ENCODE assay signal across 15 cellular contexts in genomic region chr3:78880588-78881461, GRCh38.
DNase-seq lines count a peak whose midpoint lies in the region; ATAC-seq, FAIRE-seq and TF ChIP-seq lines count a peak whose summit lies in the region.
"Had no signal": no experiment of that assay in that cellular context is flagged by ENCODE, and none has a peak within 500 bp of the region (broad histone marks: within the 10 kb centered on the region; RNA-seq: fewer than 3 reads in every experiment).

No MANE protein-coding gene starts in this region.

- H3K4me1 ChIP-seq in HepG2 (ENCODE audit: insufficient read depth, low read length): peaks cover 59% of the 10 kb centered on the region
- H3K4me1 ChIP-seq in right lobe of liver: no peaks in the 10 kb centered on the region

- POLR2A ChIA-PET in HepG2 (lab: Yijun Ruan, JAX): no interaction called here

- H3K79me2 ChIP-seq in HepG2 (ENCODE audit: insufficient read depth, low read length): peaks cover 73% of the 10 kb centered on the region

- H2AFZ ChIP-seq in HepG2 (ENCODE audit: low read length): no peak overlapping the region

- no peaks in the 10 kb centered on the region for H3K36me3 ChIP-seq in HepG2 (replicated peaks in 1 of 2; ENCODE audit: control insufficient read depth in 1 of 2, insufficient read depth in 2 of 2, low read length in 2 of 2)
- no peaks in the 10 kb centered on the region for H3K36me3 ChIP-seq in right lobe of liver
- no peaks in the 10 kb centered on the region for H3K36me3 ChIP-seq in H7 (replicated peaks; ENCODE audit: control insufficient read depth, insufficient read depth, low read length)

- WGBS in HepG2 (ENCODE audit: low lambda C conversion rate): 92% methylated on average over 8 of the region's 8 CpGs
- WGBS in right lobe of liver (ENCODE audit: insufficient coverage, low coverage, low lambda C conversion rate, missing lambda C conversion rate): 70% methylated on average over 7 of the region's 8 CpGs

- no peak overlapping the region for H3K9ac ChIP-seq in HepG2 (ENCODE audit: insufficient read depth, low read depth, low read length)

- no peak overlapping the region for H3K4me3 Mint-ChIP-seq in nephron
- H3K4me3 Mint-ChIP-seq in activated T-helper 17 cell treated with anti-CD3 and anti-CD28 coated beads, Interleukin-2, amount 50 U/mL, for 72 hours: no peak overlapping the region
- H3K4me3 Mint-ChIP-seq: activated T-helper 1 cell treated with anti-CD3 and anti-CD28 coated beads, Interleukin-12 subunit alpha, Interleukin-12 subunit beta, Interleukin-2, Interleukin-4 antibody, amounts not matched to agents 30 ng/mL and 10 ng/mL and 1 ng/mL, durations not matched to agents 14 hours and 24 hours and 36 hours; naive B cell had no signal

- H3K4me3 ChIP-seq in HepG2 (replicated peaks in 1 of 3; ENCODE audit: insufficient read depth in 1 of 3, low read depth in 2 of 3, low read length in 3 of 3) (no peak overlapping the region), right lobe of liver (no peak overlapping the region), fibroblast of mammary gland (ENCODE audit: control insufficient read depth, low read depth, low read length) (no peak overlapping the region), H7 (ENCODE audit: insufficient read depth, low read depth, low read length) (no peak overlapping the region)

- TF ChIP-seq POLR2A in HepG2 (IDR thresholded peaks at IDR 0.05; ENCODE audit: insufficient read depth in 1 of 2, low read depth in 2 of 2, low read length in 2 of 2): no peak
- no peak for TF ChIP-seq POLR2A in right lobe of liver (IDR thresholded peaks at IDR 0.05)

- CTCF ChIA-PET in HepG2 (lab: Yijun Ruan, JAX; ENCODE audit: low intra/inter-chr PET ratio, low total read pairs): no interaction called here

- DNase-seq in HepG2 (ENCODE audit: low spot score): no peak
- no peak for DNase-seq in right lobe of liver
- peak; percentile 69 for DNase-seq in fibroblast of mammary gland (ENCODE audit: low read depth)
- no peak for DNase-seq in activated CD4-positive, alpha-beta T cell treated with anti-CD3 and anti-CD28 coated beads for 48 hours
- DNase-seq in AML-193 (lab: John Stamatoyannopoulos, UW): no peak
- DNase-seq in H7: no peak
- DNase-seq: ACHN; activated CD4-positive, alpha-beta T cell treated with anti-CD3 and anti-CD28 coated beads for 1 hour; DMS53; erythroblast; naive B cell; NCI-H2029 treated with DMSO at 0.1 percent for 48 hours had no signal

- no TSS peak for BruUV-seq in HepG2 (replicated peaks; lab: Mats Ljungman, UMichigan)

- H3K36me3 Mint-ChIP-seq in nephron (ENCODE audit: low read depth): peaks cover 5% of the 10 kb centered on the region
- no peaks in the 10 kb centered on the region for H3K36me3 Mint-ChIP-seq in activated T-helper 17 cell treated with anti-CD3 and anti-CD28 coated beads, Interleukin-2, amount 50 U/mL, for 72 hours (ENCODE audit: low read depth)
- H3K36me3 Mint-ChIP-seq: naive B cell had no signal

- H3K27ac ChIP-seq in HepG2 (ENCODE audit: extremely low read length, insufficient read depth, low read length) (peak overlapping the region; percentile 36), right lobe of liver (no peak overlapping the region)

- H3K9me3 Mint-ChIP-seq in nephron: no peaks in the 10 kb centered on the region
- H3K9me3 Mint-ChIP-seq in activated T-helper 17 cell treated with anti-CD3 and anti-CD28 coated beads, Interleukin-2, amount 50 U/mL, for 72 hours: peaks cover 6% of the 10 kb centered on the region

- no peak for TF ChIP-seq CTCF in HepG2 (CRISPR knock-in tag; IDR thresholded peaks at IDR 0.05)
- TF ChIP-seq CTCF in right lobe of liver (IDR thresholded peaks at IDR 0.05): no peak
- no peak for TF ChIP-seq CTCF in fibroblast of mammary gland (conservative IDR thresholded peaks at IDR 0.05; ENCODE audit: control insufficient read depth, insufficient read depth, low read depth, low read length)
- no peak for TF ChIP-seq CTCF in nephron (IDR thresholded peaks at IDR 0.05; ENCODE audit: unreplicated experiment in 3 of 3)

- no peak overlapping the region for H3K4me2 ChIP-seq in HepG2 (ENCODE audit: low read depth, low read length)

- peaks cover 25% of the 10 kb centered on the region for H3K4me1 Mint-ChIP-seq in nephron
- no peaks in the 10 kb centered on the region for H3K4me1 Mint-ChIP-seq in activated T-helper 17 cell treated with anti-CD3 and anti-CD28 coated beads, Interleukin-2, amount 50 U/mL, for 72 hours
- H3K4me1 Mint-ChIP-seq: naive B cell had no signal

- in situ Hi-C loops in HepG2 (cut with HindIII; ENCODE audit: extremely low pct_ligation_motif_present, low pct_unique_long_range_greater_than_20kb): no loop called here

- TF ChIP-seq EP300 in HepG2 (IDR thresholded peaks at IDR 0.05; ENCODE audit: low read depth in 2 of 2, low read length in 2 of 2) (no peak), HepG2 (CRISPR knock-in tag; IDR thresholded peaks at IDR 0.05; ENCODE audit: borderline replicate concordance) (no peak)

- FAIRE-seq in HepG2 (lab: Jason Lieb, UNC): no peak

- no peaks in the 10 kb centered on the region for H3K9me3 ChIP-seq in HepG2 (ENCODE audit: low read length)
- H3K9me3 ChIP-seq in right lobe of liver: no peaks in the 10 kb centered on the region

- intact Hi-C loops in HepG2 (cut with micrococcal nuclease; ENCODE audit: unreplicated experiment): no loop called here
- intact Hi-C loops in right lobe of liver (cut with DNase I): no loop called here

- H3K27ac Mint-ChIP-seq in nephron: peak overlapping the region in 2 of 3 experiments; percentile 55 to 61
- no peak overlapping the region for H3K27ac Mint-ChIP-seq in activated T-helper 17 cell treated with anti-CD3 and anti-CD28 coated beads, Interleukin-2, amount 50 U/mL, for 72 hours
- H3K27ac Mint-ChIP-seq: activated T-helper 1 cell treated with anti-CD3 and anti-CD28 coated beads, Interleukin-12 subunit alpha, Interleukin-12 subunit beta, Interleukin-2, Interleukin-4 antibody, amounts not matched to agents 30 ng/mL and 10 ng/mL and 1 ng/mL, durations not matched to agents 14 hours and 24 hours and 36 hours; naive B cell had no signal

- H3K27me3 ChIP-seq in HepG2 (ENCODE audit: control insufficient read depth in 1 of 2, insufficient read depth in 2 of 2, low read length in 2 of 2) (no peaks in the 10 kb centered on the region), right lobe of liver (no peaks in the 10 kb centered on the region), H7 (ENCODE audit: control insufficient read depth, insufficient read depth, low read length) (no peaks in the 10 kb centered on the region)

- no peaks in the 10 kb centered on the region; the same call in 1 of the 2 replicates for H4K20me1 ChIP-seq in HepG2 (ENCODE audit: insufficient read depth, low read length)

- ATAC-seq in HepG2: peak; percentile 48; the same call in 2 of the 3 replicates
- ATAC-seq in right lobe of liver: no peak
- ATAC-seq in activated T-helper 17 cell treated with anti-CD3 and anti-CD28 coated beads, Interleukin-2, amount 50 U/mL, for 72 hours (replicated peaks): no peak

- TF ChIP-seq RAD21 in HepG2 (CRISPR knock-in tag; IDR thresholded peaks at IDR 0.05): no peak

- H3K27me3 Mint-ChIP-seq in nephron (ENCODE audit: low read depth): no peaks in the 10 kb centered on the region
- H3K27me3 Mint-ChIP-seq in activated T-helper 17 cell treated with anti-CD3 and anti-CD28 coated beads, Interleukin-2, amount 50 U/mL, for 72 hours: no peaks in the 10 kb centered on the region
- H3K27me3 Mint-ChIP-seq: naive B cell had no signal

TF ChIP-seq in HepG2, 621 proteins besides CTCF, POLR2A, EP300 and RAD21:
- TF ChIP-seq SOX5 (CRISPR knock-in tag; IDR thresholded peaks at IDR 0.05; ENCODE audit: borderline replicate concordance): peak; percentile 31; the same call in 1 of the 2 replicates
- TF ChIP-seq, protein P1, sequence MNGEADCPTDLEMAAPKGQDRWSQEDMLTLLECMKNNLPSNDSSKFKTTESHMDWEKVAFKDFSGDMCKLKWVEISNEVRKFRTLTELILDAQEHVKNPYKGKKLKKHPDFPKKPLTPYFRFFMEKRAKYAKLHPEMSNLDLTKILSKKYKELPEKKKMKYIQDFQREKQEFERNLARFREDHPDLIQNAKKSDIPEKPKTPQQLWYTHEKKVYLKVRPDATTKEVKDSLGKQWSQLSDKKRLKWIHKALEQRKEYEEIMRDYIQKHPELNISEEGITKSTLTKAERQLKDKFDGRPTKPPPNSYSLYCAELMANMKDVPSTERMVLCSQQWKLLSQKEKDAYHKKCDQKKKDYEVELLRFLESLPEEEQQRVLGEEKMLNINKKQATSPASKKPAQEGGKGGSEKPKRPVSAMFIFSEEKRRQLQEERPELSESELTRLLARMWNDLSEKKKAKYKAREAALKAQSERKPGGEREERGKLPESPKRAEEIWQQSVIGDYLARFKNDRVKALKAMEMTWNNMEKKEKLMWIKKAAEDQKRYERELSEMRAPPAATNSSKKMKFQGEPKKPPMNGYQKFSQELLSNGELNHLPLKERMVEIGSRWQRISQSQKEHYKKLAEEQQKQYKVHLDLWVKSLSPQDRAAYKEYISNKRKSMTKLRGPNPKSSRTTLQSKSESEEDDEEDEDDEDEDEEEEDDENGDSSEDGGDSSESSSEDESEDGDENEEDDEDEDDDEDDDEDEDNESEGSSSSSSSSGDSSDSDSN (CRISPR knock-in tag; IDR thresholded peaks at IDR 0.05): no peak
